Comparison of ENCODE assay signal across 19 cellular contexts in genomic region chr11:133239530-133239929, GRCh38.
"Had no signal": no experiment of that assay in that cellular context is flagged by ENCODE, and none has a peak within 500 bp of the region (broad histone marks: within the 10 kb centered on the region; RNA-seq: fewer than 3 reads in every experiment).

No MANE protein-coding gene starts in this region.

- H3K4me1 Mint-ChIP-seq: naive thymus-derived CD8-positive, alpha-beta T cell had no signal

- H3K9me3 Mint-ChIP-seq: neural crest cell had no signal

- ATAC-seq: heart left ventricle; left lobe of liver; mucosa of descending colon; naive thymus-derived CD8-positive, alpha-beta T cell had no signal

- DNase-seq: effector CD4-positive, alpha-beta T cell; foreskin melanocyte; heart left ventricle; hippocampal formation; mammary epithelial cell; mucosa of descending colon; naive thymus-derived CD8-positive, alpha-beta T cell; nucleus accumbens; ovary; small intestine; stimulated activated CD4-positive, alpha-beta T cell treated with anti-CD3 and anti-CD28 coated beads, Interleukin-12 subunit alpha, Interleukin-12 subunit beta, amount 100 ng/mL, for 4 hours; stomach; substantia nigra; transverse colon had no signal

- H3K27me3 ChIP-seq: ovary, right atrium auricular region, transverse colon had no signal

- H3K9me3 ChIP-seq: heart left ventricle, mucosa of descending colon, right atrium auricular region, stomach, thoracic aorta, transverse colon had no signal

- H3K4me1 ChIP-seq: heart left ventricle, right atrium auricular region, stomach, transverse colon had no signal

- H3K4me3 ChIP-seq: coronary artery, heart left ventricle, mucosa of descending colon, ovary, right atrium auricular region, stomach, thoracic aorta, transverse colon had no signal

- H3K4me3 Mint-ChIP-seq: naive thymus-derived CD8-positive, alpha-beta T cell; neural crest cell had no signal

- FAIRE-seq: small intestine had no signal

- H3K36me3 ChIP-seq: heart left ventricle, ovary, right atrium auricular region, stomach, thoracic aorta, transverse colon had no signal

- H3K27ac Mint-ChIP-seq: naive thymus-derived CD8-positive, alpha-beta T cell had no signal

- H3K27ac ChIP-seq: coronary artery, heart left ventricle, ovary, right atrium auricular region, stomach, thoracic aorta, transverse colon had no signal
